Comparison of ENCODE assay signal across 30 cellular contexts in genomic region chr3:83393276-83393675, GRCh38.
"Had no signal": no experiment of that assay in that cellular context is flagged by ENCODE, and none has a peak within 500 bp of the region (broad histone marks: within the 10 kb centered on the region; RNA-seq: fewer than 3 reads in every experiment).

No MANE protein-coding gene starts in this region.

- H3K27ac Mint-ChIP-seq: mesothelial cell of epicardium; naive B cell; natural killer cell; nephron progenitor cell; stimulated activated memory B cell treated with anti-CD40 and anti-IgM and Interleukin-4, amounts not matched to agents 10 μg/mL and 1 μg/mL and 100 μg/mL, for 72 hours; type B pancreatic cell had no signal

- H3K4me3 ChIP-seq: heart left ventricle, left lung, lung, pancreas, prostate gland, sigmoid colon, smooth muscle cell, tibial nerve, vagina had no signal

- H3K27me3 Mint-ChIP-seq: naive B cell; stimulated activated memory B cell treated with anti-CD40 and anti-IgM and Interleukin-4, amounts not matched to agents 10 μg/mL and 1 μg/mL and 100 μg/mL, for 72 hours; stimulated activated naive CD8-positive, alpha-beta T cell treated with anti-CD3 and anti-CD28 coated beads, Interleukin-15, amount 100 ng/mL, for 72 hours; type B pancreatic cell had no signal

- H3K4me3 Mint-ChIP-seq: mesothelial cell of epicardium; naive B cell; natural killer cell; nephron progenitor cell; stimulated activated memory B cell treated with anti-CD40 and anti-IgM and Interleukin-4, amounts not matched to agents 10 μg/mL and 1 μg/mL and 100 μg/mL, for 72 hours; stimulated activated naive CD8-positive, alpha-beta T cell treated with anti-CD3 and anti-CD28 coated beads, Interleukin-15, amount 100 ng/mL, for 72 hours; type B pancreatic cell had no signal

- H3K27me3 ChIP-seq: heart left ventricle, left lung, pancreas, sigmoid colon, tibial nerve, vagina had no signal

- H3K4me1 ChIP-seq: heart left ventricle, left lung, pancreas, prostate gland, sigmoid colon, tibial nerve, vagina had no signal

- H3K9me3 Mint-ChIP-seq: nephron progenitor cell; stimulated activated memory B cell treated with anti-CD40 and anti-IgM and Interleukin-4, amounts not matched to agents 10 μg/mL and 1 μg/mL and 100 μg/mL, for 72 hours; type B pancreatic cell had no signal

- ATAC-seq: heart left ventricle; left cardiac atrium; left lung; natural killer cell; pancreas; right cardiac atrium; stimulated activated memory B cell treated with anti-CD40 and anti-IgM and Interleukin-4, amounts not matched to agents 10 μg/mL and 1 μg/mL and 100 μg/mL, for 72 hours; stimulated activated naive CD8-positive, alpha-beta T cell treated with anti-CD3 and anti-CD28 coated beads, Interleukin-15, amount 100 ng/mL, for 72 hours had no signal

- H3K36me3 ChIP-seq: heart left ventricle, left lung, pancreas, prostate gland, sigmoid colon, tibial nerve, vagina had no signal

- H3K27ac ChIP-seq: heart left ventricle, left lung, pancreas, prostate gland, sigmoid colon, tibial nerve, vagina had no signal

- H3K9me3 ChIP-seq: pancreas, prostate gland, sigmoid colon had no signal

- H3K36me3 Mint-ChIP-seq: mesothelial cell of epicardium; naive B cell; stimulated activated memory B cell treated with anti-CD40 and anti-IgM and Interleukin-4, amounts not matched to agents 10 μg/mL and 1 μg/mL and 100 μg/mL, for 72 hours; type B pancreatic cell had no signal

- DNase-seq: heart left ventricle; islet precursor cell; kidney glomerular epithelial cell; left cardiac atrium; left lung; mesendoderm; naive B cell; natural killer cell; nephron progenitor cell; nucleus accumbens; pancreas; posterior cingulate gyrus; retina; right cardiac atrium; sigmoid colon; stimulated activated CD4-positive, alpha-beta T cell treated with anti-CD3 and anti-CD28 coated beads, Interleukin-1b, Interleukin-23, amount 100 ng/mL, for 48 hours; stimulated activated CD4-positive, alpha-beta T cell treated with anti-CD3 and anti-CD28 coated beads, Interleukin-2, amount 100 ng/mL, for 48 hours; stimulated activated CD4-positive, alpha-beta T cell treated with anti-CD3 and anti-CD28 coated beads, Interleukin-4, amount 100 ng/mL, for 4 hours; stimulated activated CD8-positive, alpha-beta memory T cell treated with anti-CD3 and anti-CD28 coated beads, Interleukin-4, amount 100 ng/mL, for 48 hours; stimulated activated naive CD4-positive, alpha-beta T cell treated with Interleukin-2 at 50 U/mL for 16 hours; stimulated activated naive CD8-positive, alpha-beta T cell treated with anti-CD3 and anti-CD28 coated beads, Interleukin-15, amount 100 ng/mL, for 72 hours; substantia nigra had no signal

- H3K4me2 ChIP-seq: smooth muscle cell had no signal

- FAIRE-seq: pancreas had no signal

- H3K4me1 Mint-ChIP-seq: naive B cell; natural killer cell; nephron progenitor cell; stimulated activated memory B cell treated with anti-CD40 and anti-IgM and Interleukin-4, amounts not matched to agents 10 μg/mL and 1 μg/mL and 100 μg/mL, for 72 hours; stimulated activated naive CD8-positive, alpha-beta T cell treated with anti-CD3 and anti-CD28 coated beads, Interleukin-15, amount 100 ng/mL, for 72 hours had no signal
